1 cellular context compared by ENCODE assay signal in the genomic region with DNA sequence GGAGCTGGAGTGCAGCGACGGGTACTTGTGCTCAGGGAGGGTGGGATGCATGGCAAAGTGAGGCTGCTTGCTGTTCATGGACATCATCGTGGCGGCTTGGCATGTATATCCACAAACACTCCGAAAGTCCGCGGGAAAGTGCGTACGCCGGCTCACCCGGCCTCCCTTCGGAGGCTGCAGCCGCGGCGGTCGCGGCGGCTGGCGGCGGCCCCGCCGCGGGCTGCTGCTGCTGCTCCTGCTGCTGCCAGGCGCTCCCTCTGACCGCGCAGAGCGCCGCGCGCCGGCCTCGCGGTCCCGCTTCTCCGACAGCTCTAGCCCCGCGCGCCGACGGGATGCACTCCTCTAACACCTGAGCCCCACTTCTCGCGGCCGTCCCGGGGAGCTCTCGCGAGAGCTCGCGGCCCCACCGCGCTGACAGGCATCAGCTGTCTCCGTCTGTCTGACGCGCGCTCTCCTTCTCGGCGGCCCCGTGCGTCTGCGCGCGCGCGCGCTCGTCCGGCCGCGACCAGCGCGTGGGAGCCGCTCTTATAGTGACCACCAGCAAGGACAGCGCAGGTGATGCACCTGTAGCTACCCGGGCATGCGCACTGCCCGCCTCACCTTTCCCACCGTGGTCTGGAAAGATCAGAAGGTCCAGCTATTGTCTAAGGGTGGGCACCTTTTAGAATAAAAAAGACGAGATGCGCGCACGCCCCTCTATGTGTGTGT.
TF ChIP-seq lines count a peak whose summit lies in the region.

A gene with protein sequence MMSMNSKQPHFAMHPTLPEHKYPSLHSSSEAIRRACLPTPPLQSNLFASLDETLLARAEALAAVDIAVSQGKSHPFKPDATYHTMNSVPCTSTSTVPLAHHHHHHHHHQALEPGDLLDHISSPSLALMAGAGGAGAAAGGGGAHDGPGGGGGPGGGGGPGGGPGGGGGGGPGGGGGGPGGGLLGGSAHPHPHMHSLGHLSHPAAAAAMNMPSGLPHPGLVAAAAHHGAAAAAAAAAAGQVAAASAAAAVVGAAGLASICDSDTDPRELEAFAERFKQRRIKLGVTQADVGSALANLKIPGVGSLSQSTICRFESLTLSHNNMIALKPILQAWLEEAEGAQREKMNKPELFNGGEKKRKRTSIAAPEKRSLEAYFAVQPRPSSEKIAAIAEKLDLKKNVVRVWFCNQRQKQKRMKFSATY (minus strand): TSS at position 313 of the 708 bp plus-strand sequence. CDS start 226 bp downstream, at position 87.

TF ChIP-seq in HEK293, 187 proteins besides CTCF, POLR2A, EP300 and RAD21 (continued from another document and continues in another):
- TF ChIP-seq, protein P1, sequence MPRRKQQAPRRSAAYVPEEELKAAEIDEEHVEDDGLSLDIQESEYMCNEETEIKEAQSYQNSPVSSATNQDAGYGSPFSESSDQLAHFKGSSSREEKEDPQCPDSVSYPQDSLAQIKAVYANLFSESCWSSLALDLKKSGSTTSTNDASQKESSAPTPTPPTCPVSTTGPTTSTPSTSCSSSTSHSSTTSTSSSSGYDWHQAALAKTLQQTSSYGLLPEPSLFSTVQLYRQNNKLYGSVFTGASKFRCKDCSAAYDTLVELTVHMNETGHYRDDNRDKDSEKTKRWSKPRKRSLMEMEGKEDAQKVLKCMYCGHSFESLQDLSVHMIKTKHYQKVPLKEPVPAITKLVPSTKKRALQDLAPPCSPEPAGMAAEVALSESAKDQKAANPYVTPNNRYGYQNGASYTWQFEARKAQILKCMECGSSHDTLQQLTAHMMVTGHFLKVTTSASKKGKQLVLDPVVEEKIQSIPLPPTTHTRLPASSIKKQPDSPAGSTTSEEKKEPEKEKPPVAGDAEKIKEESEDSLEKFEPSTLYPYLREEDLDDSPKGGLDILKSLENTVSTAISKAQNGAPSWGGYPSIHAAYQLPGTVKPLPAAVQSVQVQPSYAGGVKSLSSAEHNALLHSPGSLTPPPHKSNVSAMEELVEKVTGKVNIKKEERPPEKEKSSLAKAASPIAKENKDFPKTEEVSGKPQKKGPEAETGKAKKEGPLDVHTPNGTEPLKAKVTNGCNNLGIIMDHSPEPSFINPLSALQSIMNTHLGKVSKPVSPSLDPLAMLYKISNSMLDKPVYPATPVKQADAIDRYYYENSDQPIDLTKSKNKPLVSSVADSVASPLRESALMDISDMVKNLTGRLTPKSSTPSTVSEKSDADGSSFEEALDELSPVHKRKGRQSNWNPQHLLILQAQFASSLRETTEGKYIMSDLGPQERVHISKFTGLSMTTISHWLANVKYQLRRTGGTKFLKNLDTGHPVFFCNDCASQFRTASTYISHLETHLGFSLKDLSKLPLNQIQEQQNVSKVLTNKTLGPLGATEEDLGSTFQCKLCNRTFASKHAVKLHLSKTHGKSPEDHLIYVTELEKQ (tag by site-specific recombination; IDR thresholded peaks at IDR 0.05; ENCODE audit: borderline replicate concordance), result peak; percentile 45; the same call in 1 of the 2 replicates
- TF ChIP-seq ZFHX2 (tag by site-specific recombination; conservative IDR thresholded peaks at IDR 0.05) (peak; percentile 58), ZNF658 (tag by site-specific recombination; IDR thresholded peaks at IDR 0.05) (no peak), GFI1B (tag by site-specific recombination; IDR thresholded peaks at IDR 0.05) (no peak), ZBTB17 (tag by site-specific recombination; IDR thresholded peaks at IDR 0.05) (peak; percentile 61), ZNF544 (tag by site-specific recombination; IDR thresholded peaks at IDR 0.05) (no peak), MEIS1 (CRISPR knock-in tag; IDR thresholded peaks at IDR 0.05; ENCODE audit: borderline replicate concordance) (no peak), IKZF3 (tag by site-specific recombination; IDR thresholded peaks at IDR 0.05) (no peak), ZFP3 (tag by site-specific recombination; IDR thresholded peaks at IDR 0.05; ENCODE audit: low read depth) (no peak), ZNF184 (tag by site-specific recombination; IDR thresholded peaks at IDR 0.05) (no peak), ZNF155 (tag by site-specific recombination; IDR thresholded peaks at IDR 0.05) (no peak), ZBTB7A (tag by site-specific recombination; IDR thresholded peaks at IDR 0.05; ENCODE audit: low read depth) (no peak), ZNF354C (tag by site-specific recombination; IDR thresholded peaks at IDR 0.05; ENCODE audit: borderline replicate concordance, low read depth) (no peak), ZNF707 (tag by site-specific recombination; IDR thresholded peaks at IDR 0.05) (no peak), ZNF610 (tag by site-specific recombination; IDR thresholded peaks at IDR 0.05; ENCODE audit: borderline replicate concordance) (no peak), KLF8 (tag by site-specific recombination; IDR thresholded peaks at IDR 0.05) (no peak), GLIS2 (tag by site-specific recombination; IDR thresholded peaks at IDR 0.05) (peak; percentile 87), MZF1 (tag by site-specific recombination; IDR thresholded peaks at IDR 0.05; ENCODE audit: borderline replicate concordance) (no peak), ZNF433 (tag by site-specific recombination; IDR thresholded peaks at IDR 0.05; ENCODE audit: low read depth) (no peak), ZNF76 (tag by site-specific recombination; IDR thresholded peaks at IDR 0.05; ENCODE audit: borderline replicate concordance, low read depth) (peak; percentile 39; the same call in 1 of the 2 replicates), SCRT2 (tag by site-specific recombination; IDR thresholded peaks at IDR 0.05) (peak; percentile 98), ZNF114 (tag by site-specific recombination; IDR thresholded peaks at IDR 0.05) (no peak), ZNF391 (tag by site-specific recombination; IDR thresholded peaks at IDR 0.05; ENCODE audit: borderline replicate concordance, low read depth) (no peak; the same call in 1 of the 2 replicates), ZNF266 (tag by site-specific recombination; IDR thresholded peaks at IDR 0.05; ENCODE audit: low read depth) (no peak), OSR2 (tag by site-specific recombination; IDR thresholded peaks at IDR 0.05) (no peak), ZNF202 (tag by site-specific recombination; IDR thresholded peaks at IDR 0.05; ENCODE audit: borderline replicate concordance) (no peak)
- TF ChIP-seq, protein P2, sequence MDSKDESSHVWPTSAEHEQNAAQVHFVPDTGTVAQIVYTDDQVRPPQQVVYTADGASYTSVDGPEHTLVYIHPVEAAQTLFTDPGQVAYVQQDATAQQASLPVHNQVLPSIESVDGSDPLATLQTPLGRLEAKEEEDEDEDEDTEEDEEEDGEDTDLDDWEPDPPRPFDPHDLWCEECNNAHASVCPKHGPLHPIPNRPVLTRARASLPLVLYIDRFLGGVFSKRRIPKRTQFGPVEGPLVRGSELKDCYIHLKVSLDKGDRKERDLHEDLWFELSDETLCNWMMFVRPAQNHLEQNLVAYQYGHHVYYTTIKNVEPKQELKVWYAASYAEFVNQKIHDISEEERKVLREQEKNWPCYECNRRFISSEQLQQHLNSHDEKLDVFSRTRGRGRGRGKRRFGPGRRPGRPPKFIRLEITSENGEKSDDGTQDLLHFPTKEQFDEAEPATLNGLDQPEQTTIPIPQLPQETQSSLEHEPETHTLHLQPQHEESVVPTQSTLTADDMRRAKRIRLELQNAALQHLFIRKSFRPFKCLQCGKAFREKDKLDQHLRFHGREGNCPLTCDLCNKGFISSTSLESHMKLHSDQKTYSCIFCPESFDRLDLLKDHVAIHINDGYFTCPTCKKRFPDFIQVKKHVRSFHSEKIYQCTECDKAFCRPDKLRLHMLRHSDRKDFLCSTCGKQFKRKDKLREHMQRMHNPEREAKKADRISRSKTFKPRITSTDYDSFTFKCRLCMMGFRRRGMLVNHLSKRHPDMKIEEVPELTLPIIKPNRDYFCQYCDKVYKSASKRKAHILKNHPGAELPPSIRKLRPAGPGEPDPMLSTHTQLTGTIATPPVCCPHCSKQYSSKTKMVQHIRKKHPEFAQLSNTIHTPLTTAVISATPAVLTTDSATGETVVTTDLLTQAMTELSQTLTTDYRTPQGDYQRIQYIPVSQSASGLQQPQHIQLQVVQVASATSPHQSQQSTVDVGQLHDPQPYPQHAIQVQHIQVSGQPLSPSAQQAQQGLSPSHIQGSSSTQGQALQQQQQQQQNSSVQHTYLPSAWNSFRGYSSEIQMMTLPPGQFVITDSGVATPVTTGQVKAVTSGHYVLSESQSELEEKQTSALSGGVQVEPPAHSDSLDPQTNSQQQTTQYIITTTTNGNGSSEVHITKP (tag by site-specific recombination; IDR thresholded peaks at IDR 0.05), result peak; percentile 89
- TF ChIP-seq, protein P3, sequence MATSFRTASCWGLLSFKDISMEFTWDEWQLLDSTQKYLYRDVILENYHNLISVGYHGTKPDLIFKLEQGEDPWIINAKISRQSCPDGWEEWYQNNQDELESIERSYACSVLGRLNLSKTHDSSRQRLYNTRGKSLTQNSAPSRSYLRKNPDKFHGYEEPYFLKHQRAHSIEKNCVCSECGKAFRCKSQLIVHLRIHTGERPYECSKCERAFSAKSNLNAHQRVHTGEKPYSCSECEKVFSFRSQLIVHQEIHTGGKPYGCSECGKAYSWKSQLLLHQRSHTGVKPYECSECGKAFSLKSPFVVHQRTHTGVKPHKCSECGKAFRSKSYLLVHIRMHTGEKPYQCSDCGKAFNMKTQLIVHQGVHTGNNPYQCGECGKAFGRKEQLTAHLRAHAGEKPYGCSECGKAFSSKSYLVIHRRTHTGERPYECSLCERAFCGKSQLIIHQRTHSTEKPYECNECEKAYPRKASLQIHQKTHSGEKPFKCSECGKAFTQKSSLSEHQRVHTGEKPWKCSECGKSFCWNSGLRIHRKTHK (tag by site-specific recombination; IDR thresholded peaks at IDR 0.05), result no peak
- TF ChIP-seq, protein P4, sequence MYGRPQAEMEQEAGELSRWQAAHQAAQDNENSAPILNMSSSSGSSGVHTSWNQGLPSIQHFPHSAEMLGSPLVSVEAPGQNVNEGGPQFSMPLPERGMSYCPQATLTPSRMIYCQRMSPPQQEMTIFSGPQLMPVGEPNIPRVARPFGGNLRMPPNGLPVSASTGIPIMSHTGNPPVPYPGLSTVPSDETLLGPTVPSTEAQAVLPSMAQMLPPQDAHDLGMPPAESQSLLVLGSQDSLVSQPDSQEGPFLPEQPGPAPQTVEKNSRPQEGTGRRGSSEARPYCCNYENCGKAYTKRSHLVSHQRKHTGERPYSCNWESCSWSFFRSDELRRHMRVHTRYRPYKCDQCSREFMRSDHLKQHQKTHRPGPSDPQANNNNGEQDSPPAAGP (tag by site-specific recombination; IDR thresholded peaks at IDR 0.05), result no peak
- TF ChIP-seq, protein P5, sequence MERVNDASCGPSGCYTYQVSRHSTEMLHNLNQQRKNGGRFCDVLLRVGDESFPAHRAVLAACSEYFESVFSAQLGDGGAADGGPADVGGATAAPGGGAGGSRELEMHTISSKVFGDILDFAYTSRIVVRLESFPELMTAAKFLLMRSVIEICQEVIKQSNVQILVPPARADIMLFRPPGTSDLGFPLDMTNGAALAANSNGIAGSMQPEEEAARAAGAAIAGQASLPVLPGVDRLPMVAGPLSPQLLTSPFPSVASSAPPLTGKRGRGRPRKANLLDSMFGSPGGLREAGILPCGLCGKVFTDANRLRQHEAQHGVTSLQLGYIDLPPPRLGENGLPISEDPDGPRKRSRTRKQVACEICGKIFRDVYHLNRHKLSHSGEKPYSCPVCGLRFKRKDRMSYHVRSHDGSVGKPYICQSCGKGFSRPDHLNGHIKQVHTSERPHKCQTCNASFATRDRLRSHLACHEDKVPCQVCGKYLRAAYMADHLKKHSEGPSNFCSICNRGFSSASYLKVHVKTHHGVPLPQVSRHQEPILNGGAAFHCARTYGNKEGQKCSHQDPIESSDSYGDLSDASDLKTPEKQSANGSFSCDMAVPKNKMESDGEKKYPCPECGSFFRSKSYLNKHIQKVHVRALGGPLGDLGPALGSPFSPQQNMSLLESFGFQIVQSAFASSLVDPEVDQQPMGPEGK (tag by site-specific recombination; IDR thresholded peaks at IDR 0.05), result peak; percentile 22; the same call in 1 of the 2 replicates
- TF ChIP-seq, protein P6, sequence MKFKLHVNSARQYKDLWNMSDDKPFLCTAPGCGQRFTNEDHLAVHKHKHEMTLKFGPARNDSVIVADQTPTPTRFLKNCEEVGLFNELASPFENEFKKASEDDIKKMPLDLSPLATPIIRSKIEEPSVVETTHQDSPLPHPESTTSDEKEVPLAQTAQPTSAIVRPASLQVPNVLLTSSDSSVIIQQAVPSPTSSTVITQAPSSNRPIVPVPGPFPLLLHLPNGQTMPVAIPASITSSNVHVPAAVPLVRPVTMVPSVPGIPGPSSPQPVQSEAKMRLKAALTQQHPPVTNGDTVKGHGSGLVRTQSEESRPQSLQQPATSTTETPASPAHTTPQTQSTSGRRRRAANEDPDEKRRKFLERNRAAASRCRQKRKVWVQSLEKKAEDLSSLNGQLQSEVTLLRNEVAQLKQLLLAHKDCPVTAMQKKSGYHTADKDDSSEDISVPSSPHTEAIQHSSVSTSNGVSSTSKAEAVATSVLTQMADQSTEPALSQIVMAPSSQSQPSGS (tag by site-specific recombination; IDR thresholded peaks at IDR 0.05; ENCODE audit: low read depth), result no peak
- TF ChIP-seq, protein P7, sequence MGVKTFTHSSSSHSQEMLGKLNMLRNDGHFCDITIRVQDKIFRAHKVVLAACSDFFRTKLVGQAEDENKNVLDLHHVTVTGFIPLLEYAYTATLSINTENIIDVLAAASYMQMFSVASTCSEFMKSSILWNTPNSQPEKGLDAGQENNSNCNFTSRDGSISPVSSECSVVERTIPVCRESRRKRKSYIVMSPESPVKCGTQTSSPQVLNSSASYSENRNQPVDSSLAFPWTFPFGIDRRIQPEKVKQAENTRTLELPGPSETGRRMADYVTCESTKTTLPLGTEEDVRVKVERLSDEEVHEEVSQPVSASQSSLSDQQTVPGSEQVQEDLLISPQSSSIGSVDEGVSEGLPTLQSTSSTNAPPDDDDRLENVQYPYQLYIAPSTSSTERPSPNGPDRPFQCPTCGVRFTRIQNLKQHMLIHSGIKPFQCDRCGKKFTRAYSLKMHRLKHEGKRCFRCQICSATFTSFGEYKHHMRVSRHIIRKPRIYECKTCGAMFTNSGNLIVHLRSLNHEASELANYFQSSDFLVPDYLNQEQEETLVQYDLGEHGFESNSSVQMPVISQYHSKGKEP (tag by site-specific recombination; IDR thresholded peaks at IDR 0.05), result peak; percentile 57; the same call in 1 of the 2 replicates
- TF ChIP-seq, protein P8, sequence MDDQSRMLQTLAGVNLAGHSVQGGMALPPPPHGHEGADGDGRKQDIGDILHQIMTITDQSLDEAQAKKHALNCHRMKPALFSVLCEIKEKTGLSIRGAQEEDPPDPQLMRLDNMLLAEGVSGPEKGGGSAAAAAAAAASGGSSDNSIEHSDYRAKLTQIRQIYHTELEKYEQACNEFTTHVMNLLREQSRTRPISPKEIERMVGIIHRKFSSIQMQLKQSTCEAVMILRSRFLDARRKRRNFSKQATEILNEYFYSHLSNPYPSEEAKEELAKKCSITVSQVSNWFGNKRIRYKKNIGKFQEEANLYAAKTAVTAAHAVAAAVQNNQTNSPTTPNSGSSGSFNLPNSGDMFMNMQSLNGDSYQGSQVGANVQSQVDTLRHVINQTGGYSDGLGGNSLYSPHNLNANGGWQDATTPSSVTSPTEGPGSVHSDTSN (CRISPR knock-in tag; IDR thresholded peaks at IDR 0.05), result no peak
